Comparison of ENCODE assay signal across 15 cellular contexts in the genomic region with DNA sequence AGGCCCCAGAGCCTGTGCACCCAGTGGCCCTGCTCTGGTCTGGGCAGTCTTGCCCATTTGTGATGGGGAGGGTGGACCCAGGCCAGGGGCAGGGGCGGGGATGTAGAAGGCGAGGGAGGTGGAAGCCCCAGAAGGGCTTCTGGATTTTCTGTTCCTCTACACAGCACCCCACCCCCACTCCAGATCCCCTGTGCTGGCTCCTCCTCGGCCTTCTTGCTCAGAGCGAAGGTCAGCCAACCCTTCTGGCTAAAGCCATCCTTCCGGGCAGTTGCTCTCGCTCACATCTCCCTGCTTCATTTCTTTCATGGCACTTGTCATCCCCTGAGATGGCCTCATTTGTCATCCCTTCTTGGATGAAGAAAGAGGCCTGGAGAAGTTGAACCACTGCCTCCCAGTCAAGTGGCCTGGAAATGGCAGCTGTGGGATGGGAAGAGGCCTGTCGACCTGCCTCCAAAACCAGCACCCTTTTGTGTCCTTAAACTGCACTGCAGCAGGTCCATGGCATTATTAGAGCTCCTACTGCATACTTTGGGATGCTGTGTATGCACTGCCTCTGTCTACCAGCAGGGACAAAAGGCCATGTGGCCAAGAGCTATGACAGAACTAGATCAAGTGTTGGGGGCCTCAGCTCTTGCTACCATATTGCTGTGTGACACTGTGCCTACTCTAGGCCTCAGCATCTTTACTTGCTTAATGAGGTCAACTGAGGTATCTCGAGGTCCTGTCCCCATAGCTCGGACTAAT. TPM values are rescaled to one million over a fixed set of nuclear protein-coding genes. Genes with fewer than 3 reads are reported as not detected.
A peak's percentile ranks its signal among the peaks of the same experiment; 100 is the strongest.
DNase-seq lines count a peak whose midpoint lies in the region; ATAC-seq, FAIRE-seq and TF ChIP-seq lines count a peak whose summit lies in the region.
"Had no signal": no experiment of that assay in that cellular context is flagged by ENCODE, and none has a peak within 500 bp of the region (broad histone marks: within the 10 kb centered on the region; RNA-seq: fewer than 3 reads in every experiment).

No MANE protein-coding gene starts in this region.

- no peaks in the 10 kb centered on the region for H3K27me3 Mint-ChIP-seq in type B pancreatic cell
- no peaks in the 10 kb centered on the region for H3K27me3 Mint-ChIP-seq in activated T-helper 17 cell treated with anti-CD3 and anti-CD28 coated beads, Interleukin-2, amount 50 U/mL, for 72 hours
- H3K27me3 Mint-ChIP-seq: activated CD4-positive, alpha-beta T cell treated with anti-CD3 and anti-CD28 coated beads, Interleukin-2, amount 10 ng/mL, durations not matched to agents 7 days and 5 days had no signal

- H2AFZ ChIP-seq in HepG2 (ENCODE audit: low read length), result no peak overlapping the region

- TF ChIP-seq RAD21 in HepG2 (CRISPR knock-in tag; IDR thresholded peaks at IDR 0.05), result no peak
- peak in 1 of 2 donors; percentile 10 for TF ChIP-seq RAD21 in liver (IDR thresholded peaks at IDR 0.05)

- no TSS peak for BruUV-seq in HepG2 (replicated peaks; lab: Mats Ljungman, UMichigan)

- no peaks in the 10 kb centered on the region for H3K9me3 ChIP-seq in HepG2 (ENCODE audit: low read length)
- no peaks in the 10 kb centered on the region for H3K9me3 ChIP-seq in right lobe of liver
- no peaks in the 10 kb centered on the region for H3K9me3 ChIP-seq in liver (ENCODE audit: control insufficient read depth in 4 of 4, low read length in 3 of 4)
- H3K9me3 ChIP-seq: breast epithelium, spleen had no signal

- no peak overlapping the region for H3K9ac ChIP-seq in HepG2 (ENCODE audit: insufficient read depth, low read depth, low read length)
- no peak overlapping the region for H3K9ac ChIP-seq in liver (ENCODE audit: low read depth in 1 of 2, low read length in 2 of 2)

- H3K4me1 Mint-ChIP-seq in type B pancreatic cell (ENCODE audit: unreplicated experiment), result no peaks in the 10 kb centered on the region
- peaks cover 12% of the 10 kb centered on the region for H3K4me1 Mint-ChIP-seq in activated T-helper 17 cell treated with anti-CD3 and anti-CD28 coated beads, Interleukin-2, amount 50 U/mL, for 72 hours

- H3K4me3 Mint-ChIP-seq in type B pancreatic cell, result no peak overlapping the region
- no peak overlapping the region for H3K4me3 Mint-ChIP-seq in activated T-helper 17 cell treated with anti-CD3 and anti-CD28 coated beads, Interleukin-2, amount 50 U/mL, for 72 hours
- H3K4me3 Mint-ChIP-seq: activated CD4-positive, alpha-beta T cell treated with anti-CD3 and anti-CD28 coated beads, Interleukin-2, amount 10 ng/mL, durations not matched to agents 7 days and 5 days; natural killer cell; T-helper 1 cell treated with Interleukin-12 subunit alpha and Interleukin-12 subunit beta and Interleukin-4 antibody, amounts not matched to agents 30 μg/mL and 1 μg/mL, for 36 hours had no signal

- no peak for TF ChIP-seq EP300 in HepG2 (IDR thresholded peaks at IDR 0.05; ENCODE audit: low read depth in 2 of 2, low read length in 2 of 2)
- TF ChIP-seq EP300 in HepG2 (CRISPR knock-in tag; IDR thresholded peaks at IDR 0.05; ENCODE audit: borderline replicate concordance), result no peak

- no peaks in the 10 kb centered on the region for H3K9me3 Mint-ChIP-seq in type B pancreatic cell
- no peaks in the 10 kb centered on the region for H3K9me3 Mint-ChIP-seq in activated T-helper 17 cell treated with anti-CD3 and anti-CD28 coated beads, Interleukin-2, amount 50 U/mL, for 72 hours
- H3K9me3 Mint-ChIP-seq: activated CD4-positive, alpha-beta T cell treated with anti-CD3 and anti-CD28 coated beads, Interleukin-2, amount 10 ng/mL, durations not matched to agents 7 days and 5 days; natural killer cell; T-helper 1 cell treated with Interleukin-12 subunit alpha and Interleukin-12 subunit beta and Interleukin-4 antibody, amounts not matched to agents 30 μg/mL and 1 μg/mL, for 36 hours had no signal

- POLR2A ChIA-PET in HepG2 (lab: Yijun Ruan, JAX), result interaction anchor here (1.0 to 1.7 kb wide), 5 partner anchors 11 to 32 kb away, joined by 4 to 8 read pairs (median 5); a partner anchor contains a TSS

- intact Hi-C loops in HepG2 (cut with micrococcal nuclease; ENCODE audit: unreplicated experiment) (no loop called here), right lobe of liver (cut with DNase I) (no loop called here)

- no peak for FAIRE-seq in HepG2 (lab: Jason Lieb, UNC)

- no peak overlapping the region for H3K4me3 ChIP-seq in HepG2 (replicated peaks in 1 of 3; ENCODE audit: insufficient read depth in 1 of 3, low read depth in 2 of 3, low read length in 3 of 3)
- no peak overlapping the region for H3K4me3 ChIP-seq in right lobe of liver
- H3K4me3 ChIP-seq in cardiac fibroblast (replicated peaks in 1 of 2; ENCODE audit: low read depth in 2 of 2, low read length in 2 of 2), result no peak overlapping the region
- H3K4me3 ChIP-seq in liver (ENCODE audit: low read depth in 1 of 3, low read length in 3 of 3), result no peak overlapping the region
- H3K4me3 ChIP-seq: breast epithelium, spleen had no signal

- peaks cover 31% of the 10 kb centered on the region for H3K36me3 Mint-ChIP-seq in type B pancreatic cell
- H3K36me3 Mint-ChIP-seq in activated T-helper 17 cell treated with anti-CD3 and anti-CD28 coated beads, Interleukin-2, amount 50 U/mL, for 72 hours (ENCODE audit: low read depth), result peaks cover 76% of the 10 kb centered on the region
- H3K36me3 Mint-ChIP-seq: natural killer cell had no signal

- 92% methylated on average over 9 of the region's 9 CpGs for WGBS in HepG2 (ENCODE audit: low lambda C conversion rate)
- 75% methylated on average over 4 of the region's 9 CpGs for WGBS in right lobe of liver (ENCODE audit: insufficient coverage, low coverage, low lambda C conversion rate, missing lambda C conversion rate)
- 80% methylated on average over 9 of the region's 9 CpGs for WGBS in liver

- H3K27ac Mint-ChIP-seq in type B pancreatic cell, result no peak overlapping the region
- H3K27ac Mint-ChIP-seq in activated T-helper 17 cell treated with anti-CD3 and anti-CD28 coated beads, Interleukin-2, amount 50 U/mL, for 72 hours, result no peak overlapping the region
- H3K27ac Mint-ChIP-seq: activated CD4-positive, alpha-beta T cell treated with anti-CD3 and anti-CD28 coated beads, Interleukin-2, amount 10 ng/mL, durations not matched to agents 7 days and 5 days; natural killer cell; T-helper 1 cell treated with Interleukin-12 subunit alpha and Interleukin-12 subunit beta and Interleukin-4 antibody, amounts not matched to agents 30 μg/mL and 1 μg/mL, for 36 hours had no signal

- H3K36me3 ChIP-seq in HepG2 (replicated peaks in 1 of 2; ENCODE audit: control insufficient read depth in 1 of 2, insufficient read depth in 2 of 2, low read length in 2 of 2) (peaks cover 58 to 73% of the 10 kb centered on the region in 2 experiments), right lobe of liver (peaks cover 0 to 11% (median 2%) of the 10 kb centered on the region in 4 donors), liver (ENCODE audit: control insufficient read depth in 4 of 4, insufficient read depth in 3 of 4, low read depth in 1 of 4, low read length in 3 of 4) (peaks cover 6 to 14% (median 8%) of the 10 kb centered on the region in 4 donors)
- H3K36me3 ChIP-seq: breast epithelium had no signal

- CTCF ChIA-PET in HepG2 (lab: Yijun Ruan, JAX; ENCODE audit: low intra/inter-chr PET ratio, low total read pairs), result interaction anchor here (0.9 kb wide), 1 partner anchor 35 kb away, joined by 3 read pairs; no protein-coding TSS in a partner anchor

- H3K27ac ChIP-seq in HepG2 (ENCODE audit: extremely low read length, insufficient read depth, low read length) (no peak overlapping the region), right lobe of liver (no peak overlapping the region), liver (ENCODE audit: low read depth in 1 of 2, low read length in 2 of 2) (no peak overlapping the region)
- H3K27ac ChIP-seq: breast epithelium had no signal

- H3K4me2 ChIP-seq in HepG2 (ENCODE audit: low read depth, low read length), result no peak overlapping the region

- peak; percentile 33; the same call in 2 of the 3 replicates for ATAC-seq in HepG2
- no peak for ATAC-seq in right lobe of liver
- no peak for ATAC-seq in HG03460 (IDR thresholded peaks at IDR 0.05; ENCODE audit: unreplicated experiment)
- no peak for ATAC-seq in HG02678 (IDR thresholded peaks at IDR 0.05; ENCODE audit: unreplicated experiment)
- no peak for ATAC-seq in activated T-helper 17 cell treated with anti-CD3 and anti-CD28 coated beads, Interleukin-2, amount 50 U/mL, for 72 hours (replicated peaks)
- ATAC-seq: natural killer cell had no signal

- TF ChIP-seq CTCF in HepG2 (CRISPR knock-in tag; IDR thresholded peaks at IDR 0.05), result no peak
- no peak for TF ChIP-seq CTCF in right lobe of liver (IDR thresholded peaks at IDR 0.05)
- peak; percentile 34 for TF ChIP-seq CTCF in cardiac fibroblast (IDR thresholded peaks at IDR 0.05; ENCODE audit: low read depth, low read length)
- TF ChIP-seq CTCF in liver (IDR thresholded peaks at IDR 0.05; ENCODE audit: low read depth, low read length, missing input control), result no peak
- peak; percentile 54 for TF ChIP-seq CTCF in type B pancreatic cell (conservative IDR thresholded peaks at IDR 0.05)

- H4K20me1 ChIP-seq in HepG2 (ENCODE audit: insufficient read depth, low read length), result peaks cover 3% of the 10 kb centered on the region; the same call in 1 of the 2 replicates

- H3K27me3 ChIP-seq in HepG2 (ENCODE audit: control insufficient read depth in 1 of 2, insufficient read depth in 2 of 2, low read length in 2 of 2), result no peaks in the 10 kb centered on the region
- no peaks in the 10 kb centered on the region for H3K27me3 ChIP-seq in right lobe of liver
- no peaks in the 10 kb centered on the region for H3K27me3 ChIP-seq in liver (ENCODE audit: control insufficient read depth in 4 of 4, insufficient read depth in 4 of 4, low read length in 3 of 4)
- H3K27me3 ChIP-seq: breast epithelium, spleen had no signal

- DNase-seq in HepG2 (ENCODE audit: low spot score) (no peak), right lobe of liver (no peak), cardiac fibroblast (ENCODE audit: low read depth in 2 of 2) (no peak), type B pancreatic cell (ENCODE audit: extremely low spot score, unreplicated experiment) (no peak)
- DNase-seq: activated CD4-positive, alpha-beta T cell treated with anti-CD3 and anti-CD28 coated beads, Interleukin-2, amount 10 ng/mL, durations not matched to agents 7 days and 5 days; activated effector memory CD4-positive, alpha-beta T cell treated with Interleukin-2 at 50 U/mL for 16 hours; EL; natural killer cell; spleen had no signal

- TF ChIP-seq POLR2A in HepG2 (IDR thresholded peaks at IDR 0.05; ENCODE audit: insufficient read depth in 1 of 2, low read depth in 2 of 2, low read length in 2 of 2) (no peak), right lobe of liver (IDR thresholded peaks at IDR 0.05) (no peak)

- in situ Hi-C loops in HepG2 (cut with HindIII; ENCODE audit: extremely low pct_ligation_motif_present, low pct_unique_long_range_greater_than_20kb), result no loop called here

- peaks cover 18% of the 10 kb centered on the region for H3K4me1 ChIP-seq in HepG2 (ENCODE audit: insufficient read depth, low read length)
- H3K4me1 ChIP-seq in right lobe of liver, result peaks cover 0 to 19% (median 13%) of the 10 kb centered on the region in 4 donors
- peaks cover 9 to 16% (median 14%) of the 10 kb centered on the region in 4 donors for H3K4me1 ChIP-seq in liver (ENCODE audit: control insufficient read depth in 4 of 4, insufficient read depth in 4 of 4, low read length in 3 of 4)

- H3K79me2 ChIP-seq in HepG2 (ENCODE audit: insufficient read depth, low read length), result peaks cover 14% of the 10 kb centered on the region

RNA-seq across cellular contexts. Expression of a gene that starts 19.9 kb away (rescaled TPM):
- total RNA-seq in HepG2 (2016; rRNA removed; fragmentation: Illumina TruSeq; extraction: Trizol) (21.4 and 30.5 TPM in 2 replicates), right lobe of liver (10 to 100 TPM in 5 of 6 experiments, 1 to 10 TPM in 1; 6.9 to 25.3 (median 13.7) TPM), liver (1 to 10 TPM; 4.8 to 6.5 TPM), type B pancreatic cell (ENCODE audit: low replicate concordance) (29.9 and 42.9 TPM in 2 replicates)
- 17.9 and 19.8 TPM in 2 replicates for total RNA-seq in HepG2 (2016; cell fraction: cytosol; rRNA removed; fragmentation: Illumina TruSeq; extraction: Trizol; ENCODE audit: low read depth)
- total RNA-seq in HepG2 (2016; cell fraction: insoluble cytoplasmic fraction; rRNA removed; fragmentation: Illumina TruSeq; extraction: Trizol), result 16.4 and 29.4 TPM in 2 replicates
- total RNA-seq in HepG2 (2016; cell fraction: membrane; rRNA removed; fragmentation: Illumina TruSeq; extraction: Trizol), result 40.2 and 46.0 TPM in 2 replicates
- total RNA-seq in HepG2 (2016; cell fraction: nucleus; rRNA removed; fragmentation: Illumina TruSeq; extraction: Trizol), result 19.8 and 24.1 TPM in 2 replicates
- polyA plus RNA-seq in HepG2 (2011; rRNA removed) (93.9 and 105 TPM in 2 replicates), liver (10 to 100 TPM; 10.7 to 19.3 TPM)
- 58.6 and 81.5 TPM in 2 replicates for polyA plus RNA-seq in HepG2 (2011; cell fraction: cytosol; rRNA removed)
- 45.3 and 46.9 TPM in 2 replicates for polyA plus RNA-seq in HepG2 (2011; cell fraction: nucleus; rRNA removed)
- polyA plus RNA-seq in HepG2 (2012), result 29.0 and 44.1 TPM in 2 replicates
- polyA plus RNA-seq in HepG2 (2016; cell fraction: cytosol; fragmentation: Illumina TruSeq; extraction: Trizol; ENCODE audit: low read depth), result 31.6 and 35.7 TPM in 2 replicates
- 33.1 and 37.1 TPM in 2 replicates for polyA plus RNA-seq in HepG2 (2016; cell fraction: insoluble cytoplasmic fraction; fragmentation: Illumina TruSeq; extraction: Trizol; ENCODE audit: low read depth)
- 65.7 and 67.3 TPM in 2 replicates for polyA plus RNA-seq in HepG2 (2016; cell fraction: membrane; fragmentation: Illumina TruSeq; extraction: Trizol; ENCODE audit: low read depth)
- polyA plus RNA-seq in HepG2 (2016; cell fraction: nucleus; fragmentation: Illumina TruSeq; extraction: Trizol; ENCODE audit: insufficient read depth, low read depth), result 60.4 and 64.9 TPM in 2 replicates
- 171 and 190 TPM in 2 replicates for polyA minus RNA-seq in HepG2 (2011; rRNA and poly(A)+ RNA removed; ENCODE audit: low replicate concordance)
- 44.9 and 49.0 TPM in 2 replicates for polyA minus RNA-seq in HepG2 (2011; cell fraction: cytosol; rRNA and poly(A)+ RNA removed)
- 12.5 and 14.5 TPM in 2 replicates for polyA minus RNA-seq in HepG2 (2011; cell fraction: nucleus; rRNA and poly(A)+ RNA removed)
- 10 to 100 TPM; 13.1 to 22.0 TPM for total RNA-seq in activated T-helper 17 cell treated with anti-CD3 and anti-CD28 coated beads, Interleukin-2, amount 50 U/mL, for 72 hours

RNA-seq across cellular contexts. Expression of a gene that starts 20.7 kb away (rescaled TPM):
- total RNA-seq in HepG2 (2016; rRNA removed; fragmentation: Illumina TruSeq; extraction: Trizol), result 81.3 and 85.1 TPM in 2 replicates
- total RNA-seq in HepG2 (2016; cell fraction: cytosol; rRNA removed; fragmentation: Illumina TruSeq; extraction: Trizol; ENCODE audit: low read depth), result 39.8 and 41.0 TPM in 2 replicates
- total RNA-seq in HepG2 (2016; cell fraction: insoluble cytoplasmic fraction; rRNA removed; fragmentation: Illumina TruSeq; extraction: Trizol), result 75.7 and 82.4 TPM in 2 replicates
- 77.9 and 85.1 TPM in 2 replicates for total RNA-seq in HepG2 (2016; cell fraction: membrane; rRNA removed; fragmentation: Illumina TruSeq; extraction: Trizol)
- total RNA-seq in HepG2 (2016; cell fraction: nucleus; rRNA removed; fragmentation: Illumina TruSeq; extraction: Trizol), result 90.9 and 96.1 TPM in 2 replicates
- polyA plus RNA-seq in HepG2 (2011; rRNA removed), result 102 and 132 TPM in 2 replicates
- 86.6 and 115 TPM in 2 replicates for polyA plus RNA-seq in HepG2 (2011; cell fraction: cytosol; rRNA removed)
- polyA plus RNA-seq in HepG2 (2011; cell fraction: nucleus; rRNA removed), result 112 and 127 TPM in 2 replicates
- 131 and 175 TPM in 2 replicates for polyA plus RNA-seq in HepG2 (2012)
- 88.5 and 88.7 TPM in 2 replicates for polyA plus RNA-seq in HepG2 (2016; cell fraction: cytosol; fragmentation: Illumina TruSeq; extraction: Trizol; ENCODE audit: low read depth)
- polyA plus RNA-seq in HepG2 (2016; cell fraction: insoluble cytoplasmic fraction; fragmentation: Illumina TruSeq; extraction: Trizol; ENCODE audit: low read depth), result 203 and 260 TPM in 2 replicates
- 179 and 185 TPM in 2 replicates for polyA plus RNA-seq in HepG2 (2016; cell fraction: membrane; fragmentation: Illumina TruSeq; extraction: Trizol; ENCODE audit: low read depth)
- 152 and 171 TPM in 2 replicates for polyA plus RNA-seq in HepG2 (2016; cell fraction: nucleus; fragmentation: Illumina TruSeq; extraction: Trizol; ENCODE audit: insufficient read depth, low read depth)
- polyA minus RNA-seq in HepG2 (2011; rRNA and poly(A)+ RNA removed; ENCODE audit: low replicate concordance), result 54.3 and 62.1 TPM in 2 replicates
- 50.5 and 51.3 TPM in 2 replicates for polyA minus RNA-seq in HepG2 (2011; cell fraction: cytosol; rRNA and poly(A)+ RNA removed)
- 273 and 299 TPM in 2 replicates for polyA minus RNA-seq in HepG2 (2011; cell fraction: nucleus; rRNA and poly(A)+ RNA removed)
- total RNA-seq in right lobe of liver, result 10 to 100 TPM; 38.2 to 49.4 (median 44.3) TPM
- total RNA-seq in liver, result 10 to 100 TPM; 27.9 to 29.7 TPM
- 10 to 100 TPM; 38.8 to 53.0 TPM for polyA plus RNA-seq in liver
- total RNA-seq in type B pancreatic cell (ENCODE audit: low replicate concordance), result 90.5 and 117 TPM in 2 replicates
- 100 to 1,000 TPM; 197 to 205 TPM for total RNA-seq in activated T-helper 17 cell treated with anti-CD3 and anti-CD28 coated beads, Interleukin-2, amount 50 U/mL, for 72 hours

RNA-seq across cellular contexts. Expression of a gene that starts 57.0 kb away (rescaled TPM):
- total RNA-seq in HepG2 (2016; rRNA removed; fragmentation: Illumina TruSeq; extraction: Trizol) (12.1 and 18.5 TPM in 2 replicates), right lobe of liver (100 to 1,000 TPM; 130 to 182 (median 152) TPM), liver (10 to 100 TPM; 21.3 to 61.8 TPM), type B pancreatic cell (ENCODE audit: low replicate concordance) (23.0 and 54.1 TPM in 2 replicates)
- total RNA-seq in HepG2 (2016; cell fraction: cytosol; rRNA removed; fragmentation: Illumina TruSeq; extraction: Trizol; ENCODE audit: low read depth), result 9.1 and 9.9 TPM in 2 replicates
- 11.0 and 17.4 TPM in 2 replicates for total RNA-seq in HepG2 (2016; cell fraction: insoluble cytoplasmic fraction; rRNA removed; fragmentation: Illumina TruSeq; extraction: Trizol)
- total RNA-seq in HepG2 (2016; cell fraction: membrane; rRNA removed; fragmentation: Illumina TruSeq; extraction: Trizol), result 19.9 and 21.0 TPM in 2 replicates
- 8.1 and 9.8 TPM in 2 replicates for total RNA-seq in HepG2 (2016; cell fraction: nucleus; rRNA removed; fragmentation: Illumina TruSeq; extraction: Trizol)
- polyA plus RNA-seq in HepG2 (2011; rRNA removed) (28.2 and 43.0 TPM in 2 replicates), liver (10 to 100 TPM; 19.7 to 37.0 TPM)
- 31.3 and 41.1 TPM in 2 replicates for polyA plus RNA-seq in HepG2 (2011; cell fraction: cytosol; rRNA removed)
- polyA plus RNA-seq in HepG2 (2011; cell fraction: nucleus; rRNA removed), result 47.8 and 49.8 TPM in 2 replicates
- polyA plus RNA-seq in HepG2 (2012), result 33.9 and 49.4 TPM in 2 replicates
- 8.7 and 9.3 TPM in 2 replicates for polyA plus RNA-seq in HepG2 (2016; cell fraction: cytosol; fragmentation: Illumina TruSeq; extraction: Trizol; ENCODE audit: low read depth)
- 24.7 and 26.6 TPM in 2 replicates for polyA plus RNA-seq in HepG2 (2016; cell fraction: insoluble cytoplasmic fraction; fragmentation: Illumina TruSeq; extraction: Trizol; ENCODE audit: low read depth)
- polyA plus RNA-seq in HepG2 (2016; cell fraction: membrane; fragmentation: Illumina TruSeq; extraction: Trizol; ENCODE audit: low read depth), result 16.8 and 19.0 TPM in 2 replicates
- polyA plus RNA-seq in HepG2 (2016; cell fraction: nucleus; fragmentation: Illumina TruSeq; extraction: Trizol; ENCODE audit: insufficient read depth, low read depth), result 21.1 and 24.6 TPM in 2 replicates
- 12.1 and 28.5 TPM in 2 replicates for polyA minus RNA-seq in HepG2 (2011; rRNA and poly(A)+ RNA removed; ENCODE audit: low replicate concordance)
- 56.9 and 63.6 TPM in 2 replicates for polyA minus RNA-seq in HepG2 (2011; cell fraction: cytosol; rRNA and poly(A)+ RNA removed)
- 21.4 and 26.7 TPM in 2 replicates for polyA minus RNA-seq in HepG2 (2011; cell fraction: nucleus; rRNA and poly(A)+ RNA removed)
- total RNA-seq in activated T-helper 17 cell treated with anti-CD3 and anti-CD28 coated beads, Interleukin-2, amount 50 U/mL, for 72 hours, result 10 to 100 TPM; 11.6 to 19.0 TPM

Comparison
In these comparisons a context has a peak if more than half of its experiments do, and no peak if none do; other contexts are left out.
1. CTCF ChIP-seq: peak in cardiac fibroblast (single experiment) and type B pancreatic cell (single experiment); none in HepG2 (single experiment), right lobe of liver (0 of 4) and liver (single experiment).